10 cellular contexts compared by ENCODE assay signal in the genomic region with DNA sequence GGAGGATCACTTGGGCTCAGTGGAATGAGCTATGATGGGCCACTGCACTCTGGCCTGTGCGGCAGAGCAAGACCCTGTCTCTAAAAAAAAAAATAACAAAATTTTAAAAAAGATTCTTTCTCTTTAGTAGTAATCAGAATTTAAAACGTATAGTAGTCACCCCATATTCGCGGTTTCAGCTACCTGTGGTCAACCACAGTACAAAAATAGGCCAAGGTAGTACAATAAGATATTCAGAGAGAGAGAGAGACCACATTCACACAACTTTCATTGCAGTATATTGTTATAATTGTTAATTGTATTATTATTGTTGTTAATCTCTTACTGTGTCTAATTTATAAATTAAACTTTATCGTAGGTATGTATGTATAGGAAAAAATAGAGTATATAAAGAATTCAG. TPM values are rescaled to one million over a fixed set of nuclear protein-coding genes. Genes with fewer than 3 reads are reported as not detected.
DNase-seq lines count a peak whose midpoint lies in the region; ATAC-seq and TF ChIP-seq lines count a peak whose summit lies in the region.
"Had no signal": no experiment of that assay in that cellular context is flagged by ENCODE, and none has a peak within 500 bp of the region (broad histone marks: within the 10 kb centered on the region; RNA-seq: fewer than 3 reads in every experiment).

No MANE protein-coding gene starts in this region.

- no peaks in the 10 kb centered on the region for H3K9me3 ChIP-seq in CD4-positive, CD25-positive, alpha-beta regulatory T cell (ENCODE audit: control insufficient read depth in 2 of 2, low read length in 2 of 2)
- H3K9me3 ChIP-seq in neuronal stem cell (replicated peaks in 1 of 2; ENCODE audit: control insufficient read depth in 2 of 2, insufficient read depth in 1 of 2, low read depth in 1 of 2, low read length in 2 of 2): peaks cover 0 to 5% of the 10 kb centered on the region in 2 donors

- H2BK5ac ChIP-seq in neuronal stem cell (ENCODE audit: low read length): no peak overlapping the region

- H4K91ac ChIP-seq in neuronal stem cell (ENCODE audit: low read depth, low read length, poor library complexity): no peak overlapping the region

- H3K79me1 ChIP-seq in neuronal stem cell (ENCODE audit: low read depth, low read length): peaks cover 2% of the 10 kb centered on the region

- no peaks in the 10 kb centered on the region for H3K27me3 Mint-ChIP-seq in CD4-positive, CD25-positive, alpha-beta regulatory T cell
- H3K27me3 Mint-ChIP-seq in Calu3 (ENCODE audit: unreplicated experiment): no peaks in the 10 kb centered on the region

- no peak overlapping the region for H3K27ac Mint-ChIP-seq in CD4-positive, CD25-positive, alpha-beta regulatory T cell
- H3K27ac Mint-ChIP-seq in Calu3 (ENCODE audit: unreplicated experiment): no peak overlapping the region
- H3K27ac Mint-ChIP-seq: activated T-helper 1 cell treated with anti-CD3 and anti-CD28 coated beads, Interleukin-12 subunit alpha, Interleukin-12 subunit beta, Interleukin-2, Interleukin-4 antibody, amounts not matched to agents 30 ng/mL and 10 ng/mL and 1 ng/mL, durations not matched to agents 14 hours and 24 hours and 36 hours had no signal

- peaks cover 34% of the 10 kb centered on the region for H3K36me3 Mint-ChIP-seq in CD4-positive, CD25-positive, alpha-beta regulatory T cell
- no peaks in the 10 kb centered on the region for H3K36me3 Mint-ChIP-seq in Calu3 (ENCODE audit: insufficient read depth, unreplicated experiment)

- no peak overlapping the region for H3K4ac ChIP-seq in neuronal stem cell (ENCODE audit: low read length)

- DNase-seq in CD4-positive, CD25-positive, alpha-beta regulatory T cell: peak in 2 of 3 donors; percentile 5 to 20
- no peak for DNase-seq in posterior vena cava (ENCODE audit: low spot score)
- no peak for DNase-seq in neuronal stem cell (ENCODE audit: low spot score)
- DNase-seq in Calu3: no peak
- DNase-seq: NCI-H345 had no signal

- no peak for ATAC-seq in CD4-positive, CD25-positive, alpha-beta regulatory T cell (ENCODE audit: low read depth in 2 of 2)
- peak; percentile 78 for ATAC-seq in GM18907 (IDR thresholded peaks at IDR 0.05; ENCODE audit: unreplicated experiment)
- peak; percentile 80 for ATAC-seq in HG02610 (IDR thresholded peaks at IDR 0.05; ENCODE audit: unreplicated experiment)
- ATAC-seq in HG03460 (IDR thresholded peaks at IDR 0.05; ENCODE audit: unreplicated experiment): peak; percentile 78
- no peak for ATAC-seq in HG02970 (IDR thresholded peaks at IDR 0.05; ENCODE audit: low FRiP score, unreplicated experiment)

- no peak overlapping the region for H3K9ac ChIP-seq in neuronal stem cell (ENCODE audit: low read depth, low read length, poor library complexity)

- H3K18ac ChIP-seq in neuronal stem cell (ENCODE audit: low read length): no peak overlapping the region

- H3K4me2 ChIP-seq in neuronal stem cell (ENCODE audit: insufficient read depth, low read length, poor library complexity, severe bottlenecking): no peak overlapping the region

- H3K4me1 Mint-ChIP-seq in CD4-positive, CD25-positive, alpha-beta regulatory T cell: peaks cover 22 to 31% (median 25%) of the 10 kb centered on the region in 4 donors
- H3K4me1 Mint-ChIP-seq in Calu3 (ENCODE audit: low read depth, unreplicated experiment): no peaks in the 10 kb centered on the region

- no peak overlapping the region for H3K4me3 ChIP-seq in CD4-positive, CD25-positive, alpha-beta regulatory T cell (ENCODE audit: low read depth, low read length)
- H3K4me3 ChIP-seq in neuronal stem cell (ENCODE audit: low read length in 2 of 2): no peak overlapping the region

- BruUV-seq in Calu3 (replicated peaks; lab: Mats Ljungman, UMichigan): no TSS peak

- H2BK120ac ChIP-seq in neuronal stem cell (ENCODE audit: low read depth, low read length): no peak overlapping the region

- no peaks in the 10 kb centered on the region for H3K27me3 ChIP-seq in CD4-positive, CD25-positive, alpha-beta regulatory T cell (ENCODE audit: control insufficient read depth, insufficient read depth, low read length)
- H3K27me3 ChIP-seq in neuronal stem cell (ENCODE audit: control insufficient read depth in 3 of 3, insufficient read depth in 3 of 3, low read depth in 1 of 3, low read length in 3 of 3): no peaks in the 10 kb centered on the region

- H3K9me3 Mint-ChIP-seq in CD4-positive, CD25-positive, alpha-beta regulatory T cell: no peaks in the 10 kb centered on the region
- H3K9me3 Mint-ChIP-seq in Calu3 (ENCODE audit: low read depth, unreplicated experiment): no peaks in the 10 kb centered on the region
- H3K9me3 Mint-ChIP-seq: activated T-helper 1 cell treated with anti-CD3 and anti-CD28 coated beads, Interleukin-12 subunit alpha, Interleukin-12 subunit beta, Interleukin-2, Interleukin-4 antibody, amounts not matched to agents 30 ng/mL and 10 ng/mL and 1 ng/mL, durations not matched to agents 14 hours and 24 hours and 36 hours had no signal

- TF ChIP-seq CTCF in Calu3 (IDR thresholded peaks at IDR 0.05; ENCODE audit: unreplicated experiment): no peak

- no peak overlapping the region for H3K14ac ChIP-seq in neuronal stem cell (ENCODE audit: low read length)

- WGBS in neuronal stem cell (ENCODE audit: extremely low coverage in 2 of 2, insufficient read length in 2 of 2, insufficient replicate concordance in 1 of 2), 2 donors: no CpG with 5 or more reads among the region's 5 CpGs

- intact Hi-C loops in posterior vena cava (cut with DNase I): no loop called here
- intact Hi-C loops in Calu3 (cut with micrococcal nuclease; ENCODE audit: unreplicated experiment): no loop called here

- peaks cover 25% of the 10 kb centered on the region for H3K36me3 ChIP-seq in CD4-positive, CD25-positive, alpha-beta regulatory T cell (ENCODE audit: control insufficient read depth, insufficient read depth, low read length)
- H3K36me3 ChIP-seq in neuronal stem cell (replicated peaks in 1 of 2; ENCODE audit: control insufficient read depth in 2 of 2, insufficient read depth in 2 of 2, low read length in 2 of 2): peaks cover 5 to 76% of the 10 kb centered on the region in 2 donors

- peaks cover 9% of the 10 kb centered on the region for H3K4me1 ChIP-seq in CD4-positive, CD25-positive, alpha-beta regulatory T cell (ENCODE audit: control insufficient read depth, insufficient read depth, low read length, poor library complexity, severe bottlenecking)
- no peaks in the 10 kb centered on the region for H3K4me1 ChIP-seq in neuronal stem cell (ENCODE audit: control insufficient read depth in 2 of 2, insufficient read depth in 1 of 2, low read depth in 1 of 2, low read length in 2 of 2)

- H4K8ac ChIP-seq in neuronal stem cell (ENCODE audit: low read depth, low read length): no peak overlapping the region

- no peak overlapping the region for H3K4me3 Mint-ChIP-seq in CD4-positive, CD25-positive, alpha-beta regulatory T cell
- no peak overlapping the region for H3K4me3 Mint-ChIP-seq in Calu3 (ENCODE audit: low read depth, unreplicated experiment)
- H3K4me3 Mint-ChIP-seq: activated T-helper 1 cell treated with anti-CD3 and anti-CD28 coated beads, Interleukin-12 subunit alpha, Interleukin-12 subunit beta, Interleukin-2, Interleukin-4 antibody, amounts not matched to agents 30 ng/mL and 10 ng/mL and 1 ng/mL, durations not matched to agents 14 hours and 24 hours and 36 hours had no signal

- no peak overlapping the region for H2BK15ac ChIP-seq in neuronal stem cell (ENCODE audit: low read length)

- H2BK12ac ChIP-seq in neuronal stem cell (ENCODE audit: low read length): no peak overlapping the region

- H3K27ac ChIP-seq in CD4-positive, CD25-positive, alpha-beta regulatory T cell (ENCODE audit: insufficient read depth, low read length, poor library complexity, severe bottlenecking): no peak overlapping the region
- H3K27ac ChIP-seq in neuronal stem cell (replicated peaks; ENCODE audit: low read length): no peak overlapping the region

- H2AFZ ChIP-seq in neuronal stem cell (ENCODE audit: low read length): no peak overlapping the region

- H2AK5ac ChIP-seq in neuronal stem cell (ENCODE audit: low read depth, low read length): no peak overlapping the region

- CTCF ChIA-PET in Calu3 (lab: Charles Lee): no interaction called here

- H3K23ac ChIP-seq in neuronal stem cell (ENCODE audit: low read depth, low read length, poor library complexity): no peak overlapping the region

RNA-seq across cellular contexts. Expression of a gene that starts 18.7 kb away (rescaled TPM):
- total RNA-seq in CD4-positive, CD25-positive, alpha-beta regulatory T cell: 14.6 TPM
- polyA plus RNA-seq in CD4-positive, CD25-positive, alpha-beta regulatory T cell: 10 to 100 TPM; 33.4 to 55.4 (median 54.3) TPM
- 10 to 100 TPM; 17.1 to 22.1 TPM for total RNA-seq in posterior vena cava
- 21.2 TPM for polyA plus RNA-seq in neuronal stem cell (2013, experiment 1 of 2)
- polyA plus RNA-seq in neuronal stem cell (2013, experiment 2 of 2): 22.1 TPM
- 18.7 and 23.2 TPM in 2 replicates for total RNA-seq in Calu3 (2022)

RNA-seq across cellular contexts. Expression of a gene that starts 51.3 kb away (rescaled TPM):
- 12.3 TPM for total RNA-seq in CD4-positive, CD25-positive, alpha-beta regulatory T cell
- 1 to 10 TPM; 1.5 to 2.5 (median 1.8) TPM for polyA plus RNA-seq in CD4-positive, CD25-positive, alpha-beta regulatory T cell
- total RNA-seq in posterior vena cava (1 to 10 TPM; 7.8 to 8.6 TPM), Calu3 (2022) (7.9 and 8.7 TPM in 2 replicates)
- 7.6 TPM for polyA plus RNA-seq in neuronal stem cell (2013, experiment 1 of 2)
- polyA plus RNA-seq in neuronal stem cell (2013, experiment 2 of 2): 7.6 TPM

Comparison
In these comparisons a context has a peak if more than half of its experiments do, and no peak if none do; other contexts are left out.
1. ATAC-seq: peak in GM18907 (single experiment), HG02610 (single experiment) and HG03460 (single experiment); none in CD4-positive, CD25-positive, alpha-beta regulatory T cell (0 of 2) and HG02970 (single experiment).
2. DNase-seq: peak in CD4-positive, CD25-positive, alpha-beta regulatory T cell (2 of 3); none in posterior vena cava (single experiment), neuronal stem cell (single experiment) and Calu3 (single experiment).